1 cellular context compared by ENCODE assay signal in the genomic region with DNA sequence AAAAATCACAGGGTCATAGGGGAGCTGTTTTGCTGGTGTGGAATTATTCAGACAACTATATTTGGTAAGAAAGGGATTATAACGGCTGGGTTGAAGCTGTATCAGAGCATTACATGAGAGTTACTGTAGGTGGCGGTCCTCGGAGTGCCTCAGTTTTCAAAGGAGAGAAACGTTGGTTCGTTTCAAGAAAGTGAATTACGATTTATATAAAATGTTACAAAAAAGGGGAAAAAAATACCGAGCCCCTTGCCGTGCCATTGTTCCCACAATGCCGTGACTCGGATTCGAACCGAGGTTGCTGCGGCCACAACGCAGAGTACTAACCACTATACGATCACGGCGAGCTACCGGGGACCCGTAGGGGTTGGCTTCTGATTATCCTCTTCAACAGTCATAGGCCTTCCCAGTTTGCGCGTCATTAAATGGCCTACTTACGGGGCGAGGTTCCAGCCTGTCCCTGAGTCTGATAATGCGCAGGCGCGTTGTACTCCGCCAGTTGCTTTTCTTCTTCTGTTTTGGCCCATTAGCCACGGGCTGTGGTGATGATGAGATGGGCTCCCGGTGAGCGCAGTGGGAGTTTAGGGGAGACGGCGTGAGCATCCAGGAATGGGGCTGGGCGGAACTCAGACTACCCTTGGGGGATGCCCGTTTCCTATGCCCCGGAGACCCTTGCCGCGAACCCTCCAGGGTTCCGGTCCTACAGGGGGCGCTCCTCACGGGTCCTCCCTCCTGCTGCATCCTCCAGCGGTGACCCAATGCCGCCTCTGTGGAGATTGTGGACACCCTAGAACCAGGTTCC.
TF ChIP-seq lines count a peak whose summit lies in the region.

No MANE protein-coding gene starts in this region.

TF ChIP-seq in HepG2, 621 proteins besides CTCF, POLR2A, EP300 and RAD21 (continued from another document and continues in another):
- TF ChIP-seq, protein P1, sequence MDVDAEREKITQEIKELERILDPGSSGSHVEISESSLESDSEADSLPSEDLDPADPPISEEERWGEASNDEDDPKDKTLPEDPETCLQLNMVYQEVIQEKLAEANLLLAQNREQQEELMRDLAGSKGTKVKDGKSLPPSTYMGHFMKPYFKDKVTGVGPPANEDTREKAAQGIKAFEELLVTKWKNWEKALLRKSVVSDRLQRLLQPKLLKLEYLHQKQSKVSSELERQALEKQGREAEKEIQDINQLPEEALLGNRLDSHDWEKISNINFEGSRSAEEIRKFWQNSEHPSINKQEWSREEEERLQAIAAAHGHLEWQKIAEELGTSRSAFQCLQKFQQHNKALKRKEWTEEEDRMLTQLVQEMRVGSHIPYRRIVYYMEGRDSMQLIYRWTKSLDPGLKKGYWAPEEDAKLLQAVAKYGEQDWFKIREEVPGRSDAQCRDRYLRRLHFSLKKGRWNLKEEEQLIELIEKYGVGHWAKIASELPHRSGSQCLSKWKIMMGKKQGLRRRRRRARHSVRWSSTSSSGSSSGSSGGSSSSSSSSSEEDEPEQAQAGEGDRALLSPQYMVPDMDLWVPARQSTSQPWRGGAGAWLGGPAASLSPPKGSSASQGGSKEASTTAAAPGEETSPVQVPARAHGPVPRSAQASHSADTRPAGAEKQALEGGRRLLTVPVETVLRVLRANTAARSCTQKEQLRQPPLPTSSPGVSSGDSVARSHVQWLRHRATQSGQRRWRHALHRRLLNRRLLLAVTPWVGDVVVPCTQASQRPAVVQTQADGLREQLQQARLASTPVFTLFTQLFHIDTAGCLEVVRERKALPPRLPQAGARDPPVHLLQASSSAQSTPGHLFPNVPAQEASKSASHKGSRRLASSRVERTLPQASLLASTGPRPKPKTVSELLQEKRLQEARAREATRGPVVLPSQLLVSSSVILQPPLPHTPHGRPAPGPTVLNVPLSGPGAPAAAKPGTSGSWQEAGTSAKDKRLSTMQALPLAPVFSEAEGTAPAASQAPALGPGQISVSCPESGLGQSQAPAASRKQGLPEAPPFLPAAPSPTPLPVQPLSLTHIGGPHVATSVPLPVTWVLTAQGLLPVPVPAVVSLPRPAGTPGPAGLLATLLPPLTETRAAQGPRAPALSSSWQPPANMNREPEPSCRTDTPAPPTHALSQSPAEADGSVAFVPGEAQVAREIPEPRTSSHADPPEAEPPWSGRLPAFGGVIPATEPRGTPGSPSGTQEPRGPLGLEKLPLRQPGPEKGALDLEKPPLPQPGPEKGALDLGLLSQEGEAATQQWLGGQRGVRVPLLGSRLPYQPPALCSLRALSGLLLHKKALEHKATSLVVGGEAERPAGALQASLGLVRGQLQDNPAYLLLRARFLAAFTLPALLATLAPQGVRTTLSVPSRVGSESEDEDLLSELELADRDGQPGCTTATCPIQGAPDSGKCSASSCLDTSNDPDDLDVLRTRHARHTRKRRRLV (CRISPR knock-in tag; IDR thresholded peaks at IDR 0.05), result peak; percentile 93
- TF ChIP-seq ETV5 (CRISPR knock-in tag; IDR thresholded peaks at IDR 0.05; ENCODE audit: borderline replicate concordance) (no peak), FOXM1 (CRISPR knock-in tag; IDR thresholded peaks at IDR 0.05) (no peak), ZNF335 (CRISPR knock-in tag; IDR thresholded peaks at IDR 0.05) (no peak), GFI1 (CRISPR knock-in tag; IDR thresholded peaks at IDR 0.05; ENCODE audit: borderline replicate concordance) (0 out of 2 replicates have a peak, but pooled peaks have one; percentile 55), HNRNPLL (IDR thresholded peaks at IDR 0.05; ENCODE audit: low read depth, low read length, poor library complexity, severe bottlenecking) (peak; percentile 70), HDAC1 (CRISPR knock-in tag; IDR thresholded peaks at IDR 0.05) (peak; percentile 46; the same call in 1 of the 2 replicates), ZEB1 (IDR thresholded peaks at IDR 0.05; ENCODE audit: insufficient replicate concordance, low read depth) (peak; percentile 29), ZNF431 (CRISPR knock-in tag; IDR thresholded peaks at IDR 0.05; ENCODE audit: borderline replicate concordance, low read depth) (0 out of 2 replicates have a peak, but pooled peaks have one; percentile 51), TOPORS (CRISPR knock-in tag; IDR thresholded peaks at IDR 0.05) (no peak; the same call in 1 of the 2 replicates), ZNF792 (CRISPR knock-in tag; IDR thresholded peaks at IDR 0.05) (peak; percentile 67; the same call in 1 of the 2 replicates), ZNF598 (CRISPR knock-in tag; IDR thresholded peaks at IDR 0.05; ENCODE audit: borderline replicate concordance) (0 out of 2 replicates have a peak, but pooled peaks have one; percentile 29), XRCC5 (optimal IDR thresholded peaks at IDR 0.05; ENCODE audit: low read length) (peak; percentile 57), IRX3 (CRISPR knock-in tag; IDR thresholded peaks at IDR 0.05; ENCODE audit: borderline replicate concordance, low read depth) (no peak), ZFX (CRISPR knock-in tag; IDR thresholded peaks at IDR 0.05; ENCODE audit: low read depth) (peak; percentile 76), MATR3 (CRISPR knock-in tag; IDR thresholded peaks at IDR 0.05) (no peak)
- TF ChIP-seq, protein P2, sequence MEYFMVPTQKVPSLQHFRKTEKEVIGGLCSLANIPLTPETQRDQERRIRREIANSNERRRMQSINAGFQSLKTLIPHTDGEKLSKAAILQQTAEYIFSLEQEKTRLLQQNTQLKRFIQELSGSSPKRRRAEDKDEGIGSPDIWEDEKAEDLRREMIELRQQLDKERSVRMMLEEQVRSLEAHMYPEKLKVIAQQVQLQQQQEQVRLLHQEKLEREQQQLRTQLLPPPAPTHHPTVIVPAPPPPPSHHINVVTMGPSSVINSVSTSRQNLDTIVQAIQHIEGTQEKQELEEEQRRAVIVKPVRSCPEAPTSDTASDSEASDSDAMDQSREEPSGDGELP (IDR thresholded peaks at IDR 0.05; ENCODE audit: borderline replicate concordance, low read depth), result no peak
- TF ChIP-seq, protein P3, sequence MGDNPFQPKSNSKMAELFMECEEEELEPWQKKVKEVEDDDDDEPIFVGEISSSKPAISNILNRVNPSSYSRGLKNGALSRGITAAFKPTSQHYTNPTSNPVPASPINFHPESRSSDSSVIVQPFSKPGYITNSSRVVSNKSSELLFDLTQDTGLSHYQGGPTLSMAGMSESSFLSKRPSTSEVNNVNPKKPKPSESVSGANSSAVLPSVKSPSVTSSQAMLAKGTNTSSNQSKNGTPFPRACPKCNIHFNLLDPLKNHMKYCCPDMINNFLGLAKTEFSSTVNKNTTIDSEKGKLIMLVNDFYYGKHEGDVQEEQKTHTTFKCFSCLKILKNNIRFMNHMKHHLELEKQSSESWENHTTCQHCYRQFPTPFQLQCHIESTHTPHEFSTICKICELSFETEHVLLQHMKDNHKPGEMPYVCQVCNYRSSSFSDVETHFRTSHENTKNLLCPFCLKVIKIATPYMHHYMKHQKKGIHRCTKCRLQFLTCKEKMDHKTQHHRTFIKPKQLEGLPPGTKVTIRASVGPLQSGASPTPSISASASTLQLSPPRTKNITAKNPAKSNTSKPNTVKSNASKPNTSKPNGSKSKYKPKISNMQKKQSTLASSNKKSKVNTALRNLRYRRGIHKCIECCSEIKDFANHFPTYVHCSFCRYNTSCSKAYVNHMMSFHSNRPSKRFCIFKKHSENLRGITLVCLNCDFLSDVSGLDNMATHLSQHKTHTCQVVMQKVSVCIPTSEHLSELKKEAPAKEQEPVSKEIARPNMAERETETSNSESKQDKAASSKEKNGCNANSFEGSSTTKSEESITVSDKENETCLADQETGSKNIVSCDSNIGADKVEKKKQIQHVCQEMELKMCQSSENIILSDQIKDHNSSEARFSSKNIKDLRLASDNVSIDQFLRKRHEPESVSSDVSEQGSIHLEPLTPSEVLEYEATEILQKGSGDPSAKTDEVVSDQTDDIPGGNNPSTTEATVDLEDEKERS (CRISPR knock-in tag; IDR thresholded peaks at IDR 0.05), result no peak
- TF ChIP-seq, protein P4, sequence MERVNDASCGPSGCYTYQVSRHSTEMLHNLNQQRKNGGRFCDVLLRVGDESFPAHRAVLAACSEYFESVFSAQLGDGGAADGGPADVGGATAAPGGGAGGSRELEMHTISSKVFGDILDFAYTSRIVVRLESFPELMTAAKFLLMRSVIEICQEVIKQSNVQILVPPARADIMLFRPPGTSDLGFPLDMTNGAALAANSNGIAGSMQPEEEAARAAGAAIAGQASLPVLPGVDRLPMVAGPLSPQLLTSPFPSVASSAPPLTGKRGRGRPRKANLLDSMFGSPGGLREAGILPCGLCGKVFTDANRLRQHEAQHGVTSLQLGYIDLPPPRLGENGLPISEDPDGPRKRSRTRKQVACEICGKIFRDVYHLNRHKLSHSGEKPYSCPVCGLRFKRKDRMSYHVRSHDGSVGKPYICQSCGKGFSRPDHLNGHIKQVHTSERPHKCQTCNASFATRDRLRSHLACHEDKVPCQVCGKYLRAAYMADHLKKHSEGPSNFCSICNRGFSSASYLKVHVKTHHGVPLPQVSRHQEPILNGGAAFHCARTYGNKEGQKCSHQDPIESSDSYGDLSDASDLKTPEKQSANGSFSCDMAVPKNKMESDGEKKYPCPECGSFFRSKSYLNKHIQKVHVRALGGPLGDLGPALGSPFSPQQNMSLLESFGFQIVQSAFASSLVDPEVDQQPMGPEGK (CRISPR knock-in tag; IDR thresholded peaks at IDR 0.05), result no peak
- TF ChIP-seq, protein P5, sequence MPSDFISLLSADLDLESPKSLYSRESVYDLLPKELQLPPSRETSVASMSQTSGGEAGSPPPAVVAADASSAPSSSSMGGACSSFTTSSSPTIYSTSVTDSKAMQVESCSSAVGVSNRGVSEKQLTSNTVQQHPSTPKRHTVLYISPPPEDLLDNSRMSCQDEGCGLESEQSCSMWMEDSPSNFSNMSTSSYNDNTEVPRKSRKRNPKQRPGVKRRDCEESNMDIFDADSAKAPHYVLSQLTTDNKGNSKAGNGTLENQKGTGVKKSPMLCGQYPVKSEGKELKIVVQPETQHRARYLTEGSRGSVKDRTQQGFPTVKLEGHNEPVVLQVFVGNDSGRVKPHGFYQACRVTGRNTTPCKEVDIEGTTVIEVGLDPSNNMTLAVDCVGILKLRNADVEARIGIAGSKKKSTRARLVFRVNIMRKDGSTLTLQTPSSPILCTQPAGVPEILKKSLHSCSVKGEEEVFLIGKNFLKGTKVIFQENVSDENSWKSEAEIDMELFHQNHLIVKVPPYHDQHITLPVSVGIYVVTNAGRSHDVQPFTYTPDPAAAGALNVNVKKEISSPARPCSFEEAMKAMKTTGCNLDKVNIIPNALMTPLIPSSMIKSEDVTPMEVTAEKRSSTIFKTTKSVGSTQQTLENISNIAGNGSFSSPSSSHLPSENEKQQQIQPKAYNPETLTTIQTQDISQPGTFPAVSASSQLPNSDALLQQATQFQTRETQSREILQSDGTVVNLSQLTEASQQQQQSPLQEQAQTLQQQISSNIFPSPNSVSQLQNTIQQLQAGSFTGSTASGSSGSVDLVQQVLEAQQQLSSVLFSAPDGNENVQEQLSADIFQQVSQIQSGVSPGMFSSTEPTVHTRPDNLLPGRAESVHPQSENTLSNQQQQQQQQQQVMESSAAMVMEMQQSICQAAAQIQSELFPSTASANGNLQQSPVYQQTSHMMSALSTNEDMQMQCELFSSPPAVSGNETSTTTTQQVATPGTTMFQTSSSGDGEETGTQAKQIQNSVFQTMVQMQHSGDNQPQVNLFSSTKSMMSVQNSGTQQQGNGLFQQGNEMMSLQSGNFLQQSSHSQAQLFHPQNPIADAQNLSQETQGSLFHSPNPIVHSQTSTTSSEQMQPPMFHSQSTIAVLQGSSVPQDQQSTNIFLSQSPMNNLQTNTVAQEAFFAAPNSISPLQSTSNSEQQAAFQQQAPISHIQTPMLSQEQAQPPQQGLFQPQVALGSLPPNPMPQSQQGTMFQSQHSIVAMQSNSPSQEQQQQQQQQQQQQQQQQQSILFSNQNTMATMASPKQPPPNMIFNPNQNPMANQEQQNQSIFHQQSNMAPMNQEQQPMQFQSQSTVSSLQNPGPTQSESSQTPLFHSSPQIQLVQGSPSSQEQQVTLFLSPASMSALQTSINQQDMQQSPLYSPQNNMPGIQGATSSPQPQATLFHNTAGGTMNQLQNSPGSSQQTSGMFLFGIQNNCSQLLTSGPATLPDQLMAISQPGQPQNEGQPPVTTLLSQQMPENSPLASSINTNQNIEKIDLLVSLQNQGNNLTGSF (CRISPR knock-in tag; IDR thresholded peaks at IDR 0.05), result no peak
- TF ChIP-seq, protein P6, sequence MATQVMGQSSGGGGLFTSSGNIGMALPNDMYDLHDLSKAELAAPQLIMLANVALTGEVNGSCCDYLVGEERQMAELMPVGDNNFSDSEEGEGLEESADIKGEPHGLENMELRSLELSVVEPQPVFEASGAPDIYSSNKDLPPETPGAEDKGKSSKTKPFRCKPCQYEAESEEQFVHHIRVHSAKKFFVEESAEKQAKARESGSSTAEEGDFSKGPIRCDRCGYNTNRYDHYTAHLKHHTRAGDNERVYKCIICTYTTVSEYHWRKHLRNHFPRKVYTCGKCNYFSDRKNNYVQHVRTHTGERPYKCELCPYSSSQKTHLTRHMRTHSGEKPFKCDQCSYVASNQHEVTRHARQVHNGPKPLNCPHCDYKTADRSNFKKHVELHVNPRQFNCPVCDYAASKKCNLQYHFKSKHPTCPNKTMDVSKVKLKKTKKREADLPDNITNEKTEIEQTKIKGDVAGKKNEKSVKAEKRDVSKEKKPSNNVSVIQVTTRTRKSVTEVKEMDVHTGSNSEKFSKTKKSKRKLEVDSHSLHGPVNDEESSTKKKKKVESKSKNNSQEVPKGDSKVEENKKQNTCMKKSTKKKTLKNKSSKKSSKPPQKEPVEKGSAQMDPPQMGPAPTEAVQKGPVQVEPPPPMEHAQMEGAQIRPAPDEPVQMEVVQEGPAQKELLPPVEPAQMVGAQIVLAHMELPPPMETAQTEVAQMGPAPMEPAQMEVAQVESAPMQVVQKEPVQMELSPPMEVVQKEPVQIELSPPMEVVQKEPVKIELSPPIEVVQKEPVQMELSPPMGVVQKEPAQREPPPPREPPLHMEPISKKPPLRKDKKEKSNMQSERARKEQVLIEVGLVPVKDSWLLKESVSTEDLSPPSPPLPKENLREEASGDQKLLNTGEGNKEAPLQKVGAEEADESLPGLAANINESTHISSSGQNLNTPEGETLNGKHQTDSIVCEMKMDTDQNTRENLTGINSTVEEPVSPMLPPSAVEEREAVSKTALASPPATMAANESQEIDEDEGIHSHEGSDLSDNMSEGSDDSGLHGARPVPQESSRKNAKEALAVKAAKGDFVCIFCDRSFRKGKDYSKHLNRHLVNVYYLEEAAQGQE (IDR thresholded peaks at IDR 0.05; ENCODE audit: borderline replicate concordance in 1 of 2, low read depth in 1 of 2, low read length in 2 of 2), result peak in 1 of 2 experiments; percentile 31; a peak in 1 of 4 replicates
- TF ChIP-seq, protein P7, sequence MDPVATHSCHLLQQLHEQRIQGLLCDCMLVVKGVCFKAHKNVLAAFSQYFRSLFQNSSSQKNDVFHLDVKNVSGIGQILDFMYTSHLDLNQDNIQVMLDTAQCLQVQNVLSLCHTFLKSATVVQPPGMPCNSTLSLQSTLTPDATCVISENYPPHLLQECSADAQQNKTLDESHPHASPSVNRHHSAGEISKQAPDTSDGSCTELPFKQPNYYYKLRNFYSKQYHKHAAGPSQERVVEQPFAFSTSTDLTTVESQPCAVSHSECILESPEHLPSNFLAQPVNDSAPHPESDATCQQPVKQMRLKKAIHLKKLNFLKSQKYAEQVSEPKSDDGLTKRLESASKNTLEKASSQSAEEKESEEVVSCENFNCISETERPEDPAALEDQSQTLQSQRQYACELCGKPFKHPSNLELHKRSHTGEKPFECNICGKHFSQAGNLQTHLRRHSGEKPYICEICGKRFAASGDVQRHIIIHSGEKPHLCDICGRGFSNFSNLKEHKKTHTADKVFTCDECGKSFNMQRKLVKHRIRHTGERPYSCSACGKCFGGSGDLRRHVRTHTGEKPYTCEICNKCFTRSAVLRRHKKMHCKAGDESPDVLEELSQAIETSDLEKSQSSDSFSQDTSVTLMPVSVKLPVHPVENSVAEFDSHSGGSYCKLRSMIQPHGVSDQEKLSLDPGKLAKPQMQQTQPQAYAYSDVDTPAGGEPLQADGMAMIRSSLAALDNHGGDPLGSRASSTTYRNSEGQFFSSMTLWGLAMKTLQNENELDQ (CRISPR knock-in tag; IDR thresholded peaks at IDR 0.05; ENCODE audit: borderline replicate concordance), result no peak
